ENCODE assay signal across 15 cellular contexts in the genomic region with DNA sequence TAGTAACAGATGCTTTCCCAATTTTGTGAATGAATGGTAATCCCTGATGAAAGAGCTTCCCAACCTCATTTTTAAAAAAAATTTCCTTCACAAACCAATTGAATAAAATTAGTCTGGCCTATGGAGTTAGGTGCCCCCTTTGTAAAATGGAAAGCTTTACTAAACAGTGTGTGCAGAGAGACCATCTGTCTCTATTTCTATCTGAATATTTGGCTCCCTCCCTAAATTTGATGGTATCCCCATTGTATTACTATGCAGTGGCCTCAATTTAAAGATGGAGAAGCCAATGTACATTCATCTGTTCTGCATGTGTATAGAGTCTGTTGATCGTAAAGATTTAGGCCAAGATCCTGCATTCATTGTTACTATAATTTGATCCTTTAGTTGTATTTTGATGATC.
DNase-seq lines count a peak whose midpoint lies in the region; TF ChIP-seq lines count a peak whose summit lies in the region.
"Had no signal": no experiment of that assay in that cellular context is flagged by ENCODE, and none has a peak within 500 bp of the region (broad histone marks: within the 10 kb centered on the region; RNA-seq: fewer than 3 reads in every experiment).

No MANE protein-coding gene starts in this region.

- H3K4me3 ChIP-seq in osteoblast (ENCODE audit: insufficient read depth, low read length) = no peak overlapping the region
- H3K4me3 ChIP-seq: GM12878, GM23248 had no signal

- H3K4me1 ChIP-seq in osteoblast (ENCODE audit: insufficient read depth, low read length) = peaks cover 72% of the 10 kb centered on the region

- no peaks in the 10 kb centered on the region for H3K9me3 ChIP-seq in osteoblast (ENCODE audit: low read depth, low read length)
- H3K9me3 ChIP-seq: Caco-2 had no signal

- no peaks in the 10 kb centered on the region for H3K27me3 ChIP-seq in osteoblast (ENCODE audit: insufficient read depth, low read length)

- no peaks in the 10 kb centered on the region for H4K20me1 ChIP-seq in osteoblast (ENCODE audit: insufficient read depth, low read length)

- TF ChIP-seq CTCF in osteoblast (IDR thresholded peaks at IDR 0.05; ENCODE audit: extremely low read depth, low read depth, low read length) (no peak), GM20000 (IDR thresholded peaks at IDR 0.05; ENCODE audit: extremely low read depth, missing control alignments) (no peak)

- peak overlapping the region; percentile 96 for H3K27ac ChIP-seq in osteoblast (ENCODE audit: low read depth, low read length)
- H3K27ac ChIP-seq: C4-2B had no signal

- no peaks in the 10 kb centered on the region for H3K36me3 ChIP-seq in osteoblast (ENCODE audit: insufficient read depth, low read length)

- DNase-seq in NCI-H2171 treated with DMSO at 0.1 percent for 48 hours (lab: John Stamatoyannopoulos, UW) (peak; percentile 33), NCI-H2171 (lab: John Stamatoyannopoulos, UW) (no peak), cerebellar cortex (ENCODE audit: low spot score) (peak; percentile 48), osteoblast (ENCODE audit: insufficient read length, low spot score, missing footprints) (no peak), H4 (ENCODE audit: low spot score) (no peak), GM20000 (ENCODE audit: low spot score) (no peak)
- DNase-seq in activated T-cell treated with anti-CD3 and anti-CD28 coated beads, Interleukin-2, amount 50 U/mL, for 48 hours = no peak
- DNase-seq: AML-193; Caco-2; CD4-positive, alpha-beta T cell; DMS79 treated with DMSO at 0.1 percent for 48 hours; GM23248; HCEC 1CT had no signal

- no peak overlapping the region for H3K4me2 ChIP-seq in osteoblast (ENCODE audit: insufficient read depth, low read length)

- peaks cover 68% of the 10 kb centered on the region for H3K79me2 ChIP-seq in osteoblast (ENCODE audit: insufficient read depth, low read length)

- H2AFZ ChIP-seq in osteoblast (ENCODE audit: low read length) = no peak overlapping the region
- H2AFZ ChIP-seq: GM23248 had no signal

Comparison
In these comparisons a context has a peak if more than half of its experiments do, and no peak if none do; other contexts are left out.
1. DNase-seq: peak in NCI-H2171 treated with DMSO at 0.1 percent for 48 hours (single experiment) and cerebellar cortex (single experiment); none in NCI-H2171 (single experiment), osteoblast (single experiment), activated T-cell treated with anti-CD3 and anti-CD28 coated beads, Interleukin-2, amount 50 U/mL, for 48 hours (0 of 2), H4 (single experiment) and GM20000 (single experiment).